14 cellular contexts compared by ENCODE assay signal in genomic region chr3:127718244-127718915, GRCh38.
"Had no signal": no experiment of that assay in that cellular context is flagged by ENCODE, and none has a peak within 500 bp of the region (broad histone marks: within the 10 kb centered on the region; RNA-seq: fewer than 3 reads in every experiment).

No MANE protein-coding gene starts in this region.

- H3K27me3 ChIP-seq: esophagus squamous epithelium, SJCRH30, upper lobe of left lung had no signal

- H3K36me3 Mint-ChIP-seq: activated CD4-positive, alpha-beta memory T cell treated with anti-CD3 and anti-CD28 coated beads for 36 hours; mesothelial cell of epicardium; naive B cell had no signal

- H3K4me3 Mint-ChIP-seq: activated CD4-positive, alpha-beta memory T cell treated with anti-CD3 and anti-CD28 coated beads for 36 hours; mesothelial cell of epicardium; naive B cell had no signal

- H3K36me3 ChIP-seq: prostate gland had no signal

- DNase-seq: activated CD4-positive, alpha-beta memory T cell treated with anti-CD3 and anti-CD28 coated beads for 36 hours; activated gamma-delta T cell treated with Interleukin-2 at 50 U/mL for 16 hours; activated T-cell treated with anti-CD3 and anti-CD28 coated beads, Interleukin-2, amount 50 U/mL, for 48 hours; esophagus squamous epithelium; foreskin melanocyte; lower lobe of right lung; naive B cell; SJCRH30; stimulated activated CD4-positive, alpha-beta T cell treated with anti-CD3 and anti-CD28 coated beads, Interleukin-4, amount 100 ng/mL, for 1 hour; stimulated activated CD8-positive, alpha-beta memory T cell treated with anti-CD3 and anti-CD28 coated beads, Interleukin-4, amount 100 ng/mL, for 48 hours; stimulated activated naive CD8-positive, alpha-beta T cell treated with anti-CD3 and anti-CD28 coated beads, Interleukin-15, Interleukin-2, amounts not matched to agents 100 U/mL and 50 U/mL, for 24 hours; upper lobe of left lung had no signal

- H3K27me3 Mint-ChIP-seq: naive B cell had no signal

- H3K9me3 ChIP-seq: esophagus squamous epithelium, lower lobe of right lung, prostate gland, SJCRH30, upper lobe of left lung had no signal

- H3K27ac Mint-ChIP-seq: activated CD4-positive, alpha-beta memory T cell treated with anti-CD3 and anti-CD28 coated beads for 36 hours; mesothelial cell of epicardium; naive B cell had no signal

- H3K27ac ChIP-seq: lower lobe of right lung, prostate gland, SJCRH30, upper lobe of left lung had no signal

- H3K9me3 Mint-ChIP-seq: activated CD4-positive, alpha-beta memory T cell treated with anti-CD3 and anti-CD28 coated beads for 36 hours; mesothelial cell of epicardium; naive B cell had no signal

- H3K4me3 ChIP-seq: esophagus squamous epithelium, lower lobe of right lung, prostate gland, SJCRH30, upper lobe of left lung had no signal

- ATAC-seq: lower lobe of right lung; stimulated activated naive CD8-positive, alpha-beta T cell treated with anti-CD3 and anti-CD28 coated beads, Interleukin-15, Interleukin-2, amounts not matched to agents 100 U/mL and 50 U/mL, for 24 hours had no signal
